1 cellular context compared by ENCODE assay signal in genomic region chr4:75490155-75490554, GRCh38.
TF ChIP-seq lines count a peak whose summit lies in the region.

No MANE protein-coding gene starts in this region.

TF ChIP-seq in SK-N-SH, 30 proteins besides CTCF, POLR2A, EP300 and RAD21 (continued from another document):
- TF ChIP-seq REST (IDR thresholded peaks at IDR 0.05; ENCODE audit: low read depth, low read length) = no peak
- TF ChIP-seq GABPA (IDR thresholded peaks at IDR 0.05; ENCODE audit: low read depth) = no peak
- TF ChIP-seq IRF3 (IDR thresholded peaks at IDR 0.05; ENCODE audit: low read depth, low read length) = no peak
- TF ChIP-seq USF1 (IDR thresholded peaks at IDR 0.05; ENCODE audit: borderline replicate concordance, low read depth) = no peak
- no peak for TF ChIP-seq PBX3 (IDR thresholded peaks at IDR 0.05)
- TF ChIP-seq FOXM1 (IDR thresholded peaks at IDR 0.05; ENCODE audit: low read depth) = no peak
- TF ChIP-seq TEAD4 (IDR thresholded peaks at IDR 0.05; ENCODE audit: borderline replicate concordance, insufficient read depth) = no peak
- TF ChIP-seq MXI1 (IDR thresholded peaks at IDR 0.05; ENCODE audit: low read depth, low read length) = no peak
- TF ChIP-seq FOSL2 (IDR thresholded peaks at IDR 0.05; ENCODE audit: borderline replicate concordance, low read depth) = no peak
- no peak for TF ChIP-seq MEF2A (IDR thresholded peaks at IDR 0.05; ENCODE audit: borderline replicate concordance, low read depth)
- no peak for TF ChIP-seq ZBTB33 (IDR thresholded peaks at IDR 0.05; ENCODE audit: borderline replicate concordance, low read depth)
TF ChIP-seq in SK-N-SH: peak in this region for 0.
